In the genomic region with DNA sequence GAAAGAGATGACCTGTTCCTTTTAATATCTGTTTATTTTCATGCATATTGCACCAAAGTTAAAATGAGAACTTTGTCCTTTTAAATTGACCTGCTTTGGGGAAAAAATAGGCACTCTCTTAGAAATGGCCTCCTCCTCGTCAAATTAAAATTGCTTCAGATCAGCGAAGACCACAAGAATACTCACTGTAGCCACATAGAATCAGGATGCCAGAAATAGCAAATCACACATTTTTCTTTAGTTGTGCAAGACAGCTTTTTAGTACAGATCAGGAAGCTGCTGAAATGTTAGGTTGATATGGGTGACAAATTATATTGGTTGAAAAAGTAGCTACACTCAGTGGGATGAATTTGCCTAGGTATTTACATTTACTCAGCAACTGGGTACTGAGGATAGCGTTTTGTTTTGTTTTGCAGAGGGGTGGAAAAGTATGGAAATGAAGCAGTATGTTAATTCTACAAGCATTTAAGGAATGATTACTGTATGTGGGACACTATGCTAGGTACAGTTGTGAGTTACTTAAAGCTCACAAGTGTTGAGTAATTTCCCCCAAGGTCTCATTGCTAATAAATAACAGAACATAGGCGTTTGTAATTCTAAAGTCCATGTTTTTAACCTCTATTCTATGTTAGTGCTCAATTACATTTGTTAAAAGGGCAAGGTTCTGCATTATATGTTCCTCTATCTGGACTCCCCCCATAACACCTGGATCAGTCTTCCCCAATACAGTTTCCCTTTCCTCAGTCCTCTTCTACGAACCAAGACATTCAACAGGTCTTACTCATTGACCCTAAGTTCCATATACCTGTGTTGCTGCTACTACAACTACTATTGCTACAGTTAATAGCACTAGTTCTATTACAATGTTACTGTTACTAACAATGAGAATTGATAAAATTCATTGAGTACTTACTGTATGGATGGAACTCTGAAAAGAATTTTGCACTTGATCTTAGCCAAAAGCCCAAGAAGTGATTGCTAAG, we compare ENCODE assay signal across 8 cellular contexts.
DNase-seq lines count a peak whose midpoint lies in the region; ATAC-seq and TF ChIP-seq lines count a peak whose summit lies in the region.

No MANE protein-coding gene starts in this region.

- TF ChIP-seq EP300 in stomach (IDR thresholded peaks at IDR 0.05): no peak

- peak; percentile 58 for ATAC-seq in GM21390 (IDR thresholded peaks at IDR 0.05; ENCODE audit: unreplicated experiment)

- TF ChIP-seq CTCF in AG10803 (conservative IDR thresholded peaks at IDR 0.05; ENCODE audit: low read length): no peak
- no peak for TF ChIP-seq CTCF in stomach (IDR thresholded peaks at IDR 0.05)

- no peak overlapping the region for H3K27ac ChIP-seq in stomach

- no peaks in the 10 kb centered on the region for H3K27me3 ChIP-seq in stomach

- H3K4me1 ChIP-seq in stomach: peaks cover 4 to 18% (median 10%) of the 10 kb centered on the region in 4 donors

- TF ChIP-seq POLR2A in stomach (IDR thresholded peaks at IDR 0.05): no peak

- H3K9me3 ChIP-seq in stomach: no peaks in the 10 kb centered on the region

- H3K4me3 ChIP-seq in AG10803 (ENCODE audit: low read length) (no peak overlapping the region), stomach (no peak overlapping the region)

- WGBS in stomach, 5 donors: 42 to 50% (median 45%) methylated on average over 5 of the region's 5 CpGs

- intact Hi-C loops in stomach (cut with DNase I; ENCODE audit: low total_unique reads): no loop called here

- H3K36me3 ChIP-seq in stomach: no peaks in the 10 kb centered on the region

- DNase-seq in AG10803 (ENCODE audit: low read depth) (peak; percentile 89), NCI-H226 (peak; percentile 61), fibroblast of peridontal ligament (ENCODE audit: extremely low read depth) (peak; percentile 84), stomach (no peak), NCI-H1694 (lab: John Stamatoyannopoulos, UW) (no peak), nucleus accumbens (lab: John Stamatoyannopoulos, UW) (no peak), cerebellar cortex (ENCODE audit: low spot score) (no peak)

Comparison
In these comparisons a context has a peak if more than half of its experiments do, and no peak if none do; other contexts are left out.
1. DNase-seq: peak in AG10803 (single experiment), NCI-H226 (single experiment) and fibroblast of peridontal ligament (single experiment); none in stomach (single experiment), NCI-H1694 (single experiment), nucleus accumbens (0 of 56) and cerebellar cortex (single experiment).